Comparison of ENCODE assay signal across 8 cellular contexts in genomic region chr22:50306753-50307749, GRCh38. TPM values are rescaled to one million over a fixed set of nuclear protein-coding genes. Genes with fewer than 3 reads are reported as not detected.
DNase-seq lines count a peak whose midpoint lies in the region; ATAC-seq and TF ChIP-seq lines count a peak whose summit lies in the region.

Gene PLXNB2 (minus strand): TSS chr22:50307646. CDS start chr22:50290584, 17,062 bp downstream.

- H3K36me3 ChIP-seq in HUES6 (ENCODE audit: control insufficient read depth, insufficient read depth, low read length) (no peaks in the 10 kb centered on the region), OCI-LY3 (replicated peaks; ENCODE audit: low read depth, low read length) (no peaks in the 10 kb centered on the region), heart left ventricle (no peaks in the 10 kb centered on the region)

- H3K4me1 ChIP-seq in HUES6 (ENCODE audit: control insufficient read depth, insufficient read depth, low read length) (peaks cover 41% of the 10 kb centered on the region), OCI-LY3 (ENCODE audit: low read length) (peaks cover 38% of the 10 kb centered on the region), heart left ventricle (peaks cover 22 to 74% (median 60%) of the 10 kb centered on the region in 12 donors)

- no peaks in the 10 kb centered on the region for H3K36me3 Mint-ChIP-seq in osteocyte (ENCODE audit: unreplicated experiment)

- peak within 1 kb of the TSS; percentile 96 for H3K27ac Mint-ChIP-seq in osteocyte (ENCODE audit: unreplicated experiment)

- no peak within 1 kb of the TSS for H2AFZ ChIP-seq in OCI-LY3 (ENCODE audit: low read depth, low read length)

- peak in 1 of 2 donors; percentile 40 for TF ChIP-seq POLR2A in heart left ventricle (IDR thresholded peaks at IDR 0.05)

- peak within 1 kb of the TSS; percentile 90 for H3K4me2 ChIP-seq in OCI-LY3 (ENCODE audit: low read length)

- H3K27me3 ChIP-seq in HUES6 (ENCODE audit: control insufficient read depth, insufficient read depth, low read length) (no peaks in the 10 kb centered on the region), OCI-LY3 (ENCODE audit: low read depth, low read length) (no peaks in the 10 kb centered on the region), heart left ventricle (no peaks in the 10 kb centered on the region)

- H3K27ac ChIP-seq in HUES6 (ENCODE audit: low read depth, low read length) = no peak within 1 kb of the TSS; the same call in 1 of the 2 replicates
- H3K27ac ChIP-seq in OCI-LY3 (ENCODE audit: low read length) = peak within 1 kb of the TSS; percentile 92
- H3K27ac ChIP-seq in heart left ventricle = peak within 1 kb of the TSS; percentile 84 to 98 (median 93)

- ATAC-seq in heart left ventricle = peak; percentile 35 to 73 (median 65)
- no peak for ATAC-seq in GM18909 (IDR thresholded peaks at IDR 0.05; ENCODE audit: poor library complexity, unreplicated experiment)

- peaks cover 56% of the 10 kb centered on the region for H3K4me1 Mint-ChIP-seq in osteocyte (ENCODE audit: unreplicated experiment)

- H3K9ac ChIP-seq in HUES6 (ENCODE audit: low read length) = peak within 1 kb of the TSS; percentile 72
- peak within 1 kb of the TSS; percentile 95 for H3K9ac ChIP-seq in OCI-LY3 (ENCODE audit: low read length)

- no peaks in the 10 kb centered on the region for H3K9me3 ChIP-seq in HUES6 (ENCODE audit: control insufficient read depth, insufficient read depth, low read depth, low read length)
- no peaks in the 10 kb centered on the region for H3K9me3 ChIP-seq in OCI-LY3 (ENCODE audit: insufficient read depth, low read length)
- H3K9me3 ChIP-seq in heart left ventricle = no peaks in the 10 kb centered on the region

- intact Hi-C loops in heart left ventricle (cut with DNase I) = loop anchor here in 3 of 10 donors (2.0 to 5.0 kb wide), 2 partner anchors 30 to 35 kb away; partner anchors contain the start of gene MAPK11 (in 2 of the 3)

- 0 to 1% (median 0%) methylated on average over 9 to 104 of the region's 105 CpGs for WGBS in heart left ventricle, 4 donors

- peaks cover 49% of the 10 kb centered on the region for H3K79me2 ChIP-seq in OCI-LY3 (ENCODE audit: low read length)

- DNase-seq in NCI-H187 (lab: John Stamatoyannopoulos, UW) = peak; percentile 8 to 26
- DNase-seq in NCI-H187 treated with DMSO at 0.1 percent for 48 hours (lab: John Stamatoyannopoulos, UW) = no peak
- peak in 52 of 56 donors; percentile 26 to 85 (median 63) for DNase-seq in amygdala (lab: John Stamatoyannopoulos, UW)
- peak; percentile 87 to 92 (median 90) for DNase-seq in heart left ventricle
- DNase-seq in osteocyte (ENCODE audit: extremely low spot score, unreplicated experiment) = no peak

- H3K27me3 Mint-ChIP-seq in osteocyte (ENCODE audit: unreplicated experiment) = no peaks in the 10 kb centered on the region

- H3K4me3 Mint-ChIP-seq in osteocyte (ENCODE audit: unreplicated experiment) = peak within 1 kb of the TSS; percentile 93

- TF ChIP-seq CTCF in OCI-LY3 (IDR thresholded peaks at IDR 0.05; ENCODE audit: low read depth, low read length) = no peak
- TF ChIP-seq CTCF in heart left ventricle (IDR thresholded peaks at IDR 0.05) = no peak
- TF ChIP-seq CTCF in osteocyte (IDR thresholded peaks at IDR 0.05) = no peak

- H4K20me1 ChIP-seq in OCI-LY3 (ENCODE audit: insufficient read depth, low read length) = peaks cover 17% of the 10 kb centered on the region

- no peaks in the 10 kb centered on the region for H3K9me3 Mint-ChIP-seq in osteocyte (ENCODE audit: unreplicated experiment)

- H3K4me3 ChIP-seq in HUES6 (ENCODE audit: low read depth, low read length) (peak within 1 kb of the TSS; percentile 81), OCI-LY3 (ENCODE audit: low read length) (peak within 1 kb of the TSS; percentile 86), heart left ventricle (peak within 1 kb of the TSS; percentile 55 to 99 (median 90))

RNA-seq across cellular contexts. Expression of gene PLXNB2, which starts in this region (rescaled TPM):
- total RNA-seq in heart left ventricle (100 to 1,000 TPM in 2 of 9 donors, 10 to 100 TPM in 7; 44.4 to 139 (median 57.9) TPM), osteocyte (347 and 362 TPM in 2 replicates)
- 10 to 100 TPM; 35.1 to 40.3 TPM for polyA plus RNA-seq in heart left ventricle

Comparison
In these comparisons a context has a peak if more than half of its experiments do, and no peak if none do; other contexts are left out.
1. DNase-seq: peak in NCI-H187 (2 of 2), amygdala (52 of 56) and heart left ventricle (5 of 5); none in NCI-H187 treated with DMSO at 0.1 percent for 48 hours (single experiment) and osteocyte (single experiment).
2. Peak in every context shown above with its lines, with median percentiles within 50 percentile points of each other: H3K4me3 ChIP-seq.